8 cellular contexts compared by ENCODE assay signal in the genomic region with DNA sequence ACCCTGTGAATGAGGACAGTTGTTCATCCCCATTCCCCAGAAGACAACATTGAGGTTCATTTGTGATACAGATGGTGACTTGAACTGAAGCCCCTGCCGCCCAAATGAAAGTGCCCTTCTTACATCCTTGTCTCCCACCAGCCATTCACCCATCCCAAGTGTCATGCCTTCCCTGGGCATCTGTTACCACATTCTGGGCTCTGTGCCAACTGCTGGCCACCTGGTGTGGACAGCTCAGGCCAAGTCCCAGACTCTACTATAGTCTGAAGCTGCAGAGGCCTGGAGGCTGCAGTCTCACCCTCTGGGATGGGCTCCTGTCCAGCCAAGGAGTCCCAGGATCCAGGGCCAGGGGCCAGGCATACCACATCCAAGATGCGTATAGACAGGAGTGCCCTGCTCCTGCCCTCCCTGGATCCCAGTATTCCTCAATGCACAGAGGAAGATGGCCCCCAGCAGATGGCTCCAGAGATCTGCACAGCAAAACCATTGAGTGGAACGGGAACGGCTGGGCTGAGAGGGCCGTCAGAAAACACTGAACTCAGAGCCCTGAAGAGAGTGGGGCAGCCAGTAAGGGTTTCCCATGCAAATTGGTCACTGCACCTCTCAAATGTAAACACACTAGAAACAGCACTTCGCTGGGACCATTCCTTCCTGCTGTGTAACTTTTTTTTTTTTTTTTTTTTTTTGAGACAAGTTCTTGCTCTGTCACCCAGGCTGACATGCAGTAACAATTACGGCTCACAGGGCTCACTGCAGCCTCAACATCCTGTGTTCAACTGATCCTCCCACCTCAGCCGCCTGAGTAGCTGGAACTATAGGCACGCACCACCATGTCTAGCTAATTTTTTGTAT. TPM values are rescaled to one million over a fixed set of nuclear protein-coding genes. Genes with fewer than 3 reads are reported as not detected.
DNase-seq lines count a peak whose midpoint lies in the region; ATAC-seq and TF ChIP-seq lines count a peak whose summit lies in the region.

No MANE protein-coding gene starts in this region.

- ATAC-seq in PC-3 = peak; percentile 69
- ATAC-seq in HG02623 (IDR thresholded peaks at IDR 0.05; ENCODE audit: unreplicated experiment) = no peak

- BruUV-seq in PC-3 (replicated peaks; lab: Mats Ljungman, UMichigan) = no TSS peak

- H3K4me3 ChIP-seq in PC-3 (ENCODE audit: low read length) (no peak overlapping the region), fibroblast of the aortic adventitia (ENCODE audit: low read depth, low read length) (no peak overlapping the region), neural progenitor cell (no peak overlapping the region)

- H3K4me1 Mint-ChIP-seq in neural progenitor cell = peaks cover 28% of the 10 kb centered on the region

- H3F3A ChIP-seq in PC-3 (ENCODE audit: low read length, unreplicated experiment) (no peaks in the 10 kb centered on the region), neural progenitor cell (ENCODE audit: low read depth) (peaks cover 6% of the 10 kb centered on the region)

- H4K20me1 ChIP-seq in PC-3 (ENCODE audit: low read length) = no peaks in the 10 kb centered on the region
- H4K20me1 ChIP-seq in neural progenitor cell (ENCODE audit: low read depth) = no peaks in the 10 kb centered on the region

- no peak overlapping the region for H3K27ac Mint-ChIP-seq in neural progenitor cell

- H3K9me2 ChIP-seq in PC-3 (replicated peaks; ENCODE audit: low read length) = no peaks in the 10 kb centered on the region

- no peak overlapping the region for H3K9ac ChIP-seq in PC-3 (ENCODE audit: low read length)
- no peak overlapping the region for H3K9ac ChIP-seq in neural progenitor cell

- peak; percentile 93 for TF ChIP-seq CTCF in PC-3 (conservative IDR thresholded peaks at IDR 0.05; ENCODE audit: low read depth, low read length)
- TF ChIP-seq CTCF in fibroblast of the aortic adventitia (IDR thresholded peaks at IDR 0.05; ENCODE audit: insufficient read depth, low read length) = peak; percentile 93
- TF ChIP-seq CTCF in neural progenitor cell (IDR thresholded peaks at IDR 0.05) = peak; percentile 62

- H3K9me3 ChIP-seq in PC-3 (ENCODE audit: low read length) = no peaks in the 10 kb centered on the region
- no peaks in the 10 kb centered on the region for H3K9me3 ChIP-seq in neural progenitor cell (ENCODE audit: low read depth)

- CTCF ChIA-PET in PC-3 (lab: Charles Lee) = interaction anchor here (0.8 kb wide), 1 partner anchor 31 kb away, joined by 13 read pairs; no protein-coding TSS in a partner anchor

- intact Hi-C loops in PC-3 (cut with micrococcal nuclease) = loop anchor here (1.0 kb wide), 1 partner anchor 56 kb away; no protein-coding TSS in a partner anchor

- H3K36me3 ChIP-seq in PC-3 (ENCODE audit: low read depth, low read length) = no peaks in the 10 kb centered on the region
- no peaks in the 10 kb centered on the region for H3K36me3 ChIP-seq in neural progenitor cell

- peaks cover 2% of the 10 kb centered on the region for H3K36me3 Mint-ChIP-seq in neural progenitor cell

- H3K27me3 Mint-ChIP-seq in neural progenitor cell (ENCODE audit: insufficient read depth, low read depth) = peaks cover 3% of the 10 kb centered on the region

- POLR2A ChIA-PET in PC-3 (lab: Charles Lee; ENCODE audit: unreplicated experiment) = interaction anchor here (0.5 kb wide), 1 partner anchor 24 kb away, joined by 3 read pairs; no protein-coding TSS in a partner anchor

- H3K4me1 ChIP-seq in PC-3 (ENCODE audit: insufficient read depth, low read length) (peaks cover 30% of the 10 kb centered on the region), neural progenitor cell (peaks cover 11% of the 10 kb centered on the region)

- H2AFZ ChIP-seq in PC-3 (ENCODE audit: low read length) (0 out of 2 replicates have a peak overlapping the region, but pooled peaks have one; percentile 14), neural progenitor cell (replicated peaks) (no peak overlapping the region)

- H3K79me2 ChIP-seq in PC-3 (ENCODE audit: low read length) = no peaks in the 10 kb centered on the region
- no peaks in the 10 kb centered on the region for H3K79me2 ChIP-seq in neural progenitor cell (ENCODE audit: low read depth)

- H3K27ac ChIP-seq in PC-3 (ENCODE audit: low read length) (no peak overlapping the region), neural progenitor cell (no peak overlapping the region)

- no peak overlapping the region for H3K4me3 Mint-ChIP-seq in neural progenitor cell

- peaks cover 5% of the 10 kb centered on the region for H3K9me3 Mint-ChIP-seq in neural progenitor cell

- H3K4me2 ChIP-seq in PC-3 (ENCODE audit: low read length) (no peak overlapping the region), neural progenitor cell (no peak overlapping the region)

- H3K27me3 ChIP-seq in PC-3 (ENCODE audit: low read length) (no peaks in the 10 kb centered on the region), neural progenitor cell (no peaks in the 10 kb centered on the region)

- DNase-seq in GM04504 (ENCODE audit: low read depth) = peak; percentile 65
- peak; percentile 67 for DNase-seq in HuH-7 (ENCODE audit: low spot score)
- DNase-seq in PC-3 = peak; percentile 85
- peak; percentile 42 for DNase-seq in activated gamma-delta T cell treated with anti-CD3 and anti-CD28 coated beads, Interleukin-2, amount 50 U/mL, for 16 hours (ENCODE audit: low read depth)
- DNase-seq in fibroblast of the aortic adventitia (ENCODE audit: low read depth) = peak; percentile 82
- peak; percentile 76 for DNase-seq in neural progenitor cell (ENCODE audit: low spot score)
- no peak for DNase-seq in NK-92 treated with Interleukin-12 subunit alpha and Interleukin-12 subunit beta, amount 100 ng/mL, for 24 hours (lab: John Stamatoyannopoulos, UW)

RNA-seq across cellular contexts. Expression of gene ARRB1, which starts 22.8 kb away (rescaled TPM):
- total RNA-seq in PC-3 (2014; rRNA removed) = 15.7 and 19.1 TPM in 2 replicates
- 32.0 and 36.3 TPM in 2 replicates for total RNA-seq in fibroblast of the aortic adventitia (ENCODE audit: low replicate concordance)
- 1.0 and 1.8 TPM in 2 replicates for total RNA-seq in neural progenitor cell (ENCODE audit: low replicate concordance)
